Comparison of ENCODE assay signal across 8 cellular contexts in genomic region chrX:103586659-103587058, GRCh38. TPM values are rescaled to one million over a fixed set of nuclear protein-coding genes. Genes with fewer than 3 reads are reported as not detected.
DNase-seq lines count a peak whose midpoint lies in the region; ATAC-seq and TF ChIP-seq lines count a peak whose summit lies in the region.

No MANE protein-coding gene starts in this region.

- H3K4me1 Mint-ChIP-seq in stimulated activated naive CD8-positive, alpha-beta T cell treated with anti-CD3 and anti-CD28 coated beads, Interleukin-15, Interleukin-2, amounts not matched to agents 100 ng/mL and 50 ng/mL, for 24 hours (ENCODE audit: low read depth): peaks cover 9% of the 10 kb centered on the region
- H3K4me1 Mint-ChIP-seq in stimulated activated naive CD8-positive, alpha-beta T cell treated with anti-CD3 and anti-CD28 coated beads, Interleukin-15, amount 100 ng/mL, for 72 hours: peaks cover 8% of the 10 kb centered on the region
- peaks cover 9 to 13% (median 9%) of the 10 kb centered on the region in 3 donors for H3K4me1 Mint-ChIP-seq in naive B cell

- no peaks in the 10 kb centered on the region for H3K9me3 Mint-ChIP-seq in stimulated activated naive CD8-positive, alpha-beta T cell treated with anti-CD3 and anti-CD28 coated beads, Interleukin-15, Interleukin-2, amounts not matched to agents 100 ng/mL and 50 ng/mL, for 24 hours
- no peaks in the 10 kb centered on the region for H3K9me3 Mint-ChIP-seq in stimulated activated naive CD8-positive, alpha-beta T cell treated with anti-CD3 and anti-CD28 coated beads, Interleukin-15, amount 100 ng/mL, for 72 hours
- H3K9me3 Mint-ChIP-seq in naive B cell: peaks cover 0 to 14% (median 5%) of the 10 kb centered on the region in 7 donors

- DNase-seq in stimulated activated naive CD8-positive, alpha-beta T cell treated with anti-CD3 and anti-CD28 coated beads, Interleukin-15, amount 100 ng/mL, for 72 hours: no peak
- DNase-seq in choroid plexus epithelial cell (ENCODE audit: low read depth): no peak
- DNase-seq in naive B cell: no peak
- DNase-seq in NCI-H82 (lab: John Stamatoyannopoulos, UW): no peak
- DNase-seq in amniotic stem cell (lab: John Stamatoyannopoulos, UW): no peak
- no peak for DNase-seq in ACHN

- H3K27me3 Mint-ChIP-seq in stimulated activated naive CD8-positive, alpha-beta T cell treated with anti-CD3 and anti-CD28 coated beads, Interleukin-15, Interleukin-2, amounts not matched to agents 100 ng/mL and 50 ng/mL, for 24 hours: no peaks in the 10 kb centered on the region
- H3K27me3 Mint-ChIP-seq in stimulated activated naive CD8-positive, alpha-beta T cell treated with anti-CD3 and anti-CD28 coated beads, Interleukin-15, amount 100 ng/mL, for 72 hours: no peaks in the 10 kb centered on the region
- peaks cover 0 to 8% (median 0%) of the 10 kb centered on the region in 3 donors for H3K27me3 Mint-ChIP-seq in naive B cell

- H3K36me3 Mint-ChIP-seq in stimulated activated naive CD8-positive, alpha-beta T cell treated with anti-CD3 and anti-CD28 coated beads, Interleukin-15, Interleukin-2, amounts not matched to agents 100 ng/mL and 50 ng/mL, for 24 hours (ENCODE audit: low read depth): no peaks in the 10 kb centered on the region
- no peaks in the 10 kb centered on the region for H3K36me3 Mint-ChIP-seq in naive B cell

- in situ Hi-C loops in ACHN (cut with HindIII; ENCODE audit: low pct_ligation_motif_present, low pct_unique_long_range_greater_than_20kb, low sequenced_read_pairs): no loop called here

- no peak overlapping the region for H3K27ac Mint-ChIP-seq in stimulated activated naive CD8-positive, alpha-beta T cell treated with anti-CD3 and anti-CD28 coated beads, Interleukin-15, Interleukin-2, amounts not matched to agents 100 ng/mL and 50 ng/mL, for 24 hours
- peak overlapping the region in 1 of 2 donors; percentile 25 for H3K27ac Mint-ChIP-seq in stimulated activated naive CD8-positive, alpha-beta T cell treated with anti-CD3 and anti-CD28 coated beads, Interleukin-15, amount 100 ng/mL, for 72 hours
- H3K27ac Mint-ChIP-seq in naive B cell: peak overlapping the region in 3 of 6 donors; percentile 60 to 89 (median 79)

- peak overlapping the region; percentile 75 for H3K4me3 ChIP-seq in choroid plexus epithelial cell (ENCODE audit: low read depth, low read length)

- no peak for ATAC-seq in stimulated activated naive CD8-positive, alpha-beta T cell treated with anti-CD3 and anti-CD28 coated beads, Interleukin-15, amount 100 ng/mL, for 72 hours
- ATAC-seq in naive B cell (ENCODE audit: low read depth in 2 of 2): no peak
- no peak for ATAC-seq in GM21723 (IDR thresholded peaks at IDR 0.05; ENCODE audit: unreplicated experiment)

- no peak for TF ChIP-seq CTCF in choroid plexus epithelial cell (conservative IDR thresholded peaks at IDR 0.05; ENCODE audit: low read depth, low read length)

- H3K4me3 Mint-ChIP-seq in stimulated activated naive CD8-positive, alpha-beta T cell treated with anti-CD3 and anti-CD28 coated beads, Interleukin-15, Interleukin-2, amounts not matched to agents 100 ng/mL and 50 ng/mL, for 24 hours: peak overlapping the region; percentile 28
- peak overlapping the region in 1 of 2 donors; percentile 88 for H3K4me3 Mint-ChIP-seq in stimulated activated naive CD8-positive, alpha-beta T cell treated with anti-CD3 and anti-CD28 coated beads, Interleukin-15, amount 100 ng/mL, for 72 hours
- peak overlapping the region in 7 of 8 donors; percentile 58 to 96 (median 93) for H3K4me3 Mint-ChIP-seq in naive B cell

RNA-seq across cellular contexts. Expression of gene TCEAL4, which starts 1.3 kb away (rescaled TPM):
- polyA plus RNA-seq in naive B cell (ENCODE audit: low read depth in 6 of 6): 10 to 100 TPM; 12.0 to 23.0 (median 16.0) TPM

RNA-seq across cellular contexts. Expression of gene TCEAL3, which starts 21.1 kb away (rescaled TPM):
- polyA plus RNA-seq in naive B cell (ENCODE audit: low read depth in 6 of 6): 1 to 10 TPM; 3.5 to 8.0 (median 5.3) TPM

RNA-seq across cellular contexts. Expression of gene TCEAL1, which starts 42.1 kb away (rescaled TPM):
- polyA plus RNA-seq in naive B cell (ENCODE audit: low read depth in 6 of 6): 10 to 100 TPM; 23.2 to 74.4 (median 26.0) TPM
